ENCODE assay signal across 13 cellular contexts in genomic region chr22:40410272-40410671, GRCh38. TPM values are rescaled to one million over a fixed set of nuclear protein-coding genes. Genes with fewer than 3 reads are reported as not detected.
DNase-seq lines count a peak whose midpoint lies in the region; ATAC-seq and TF ChIP-seq lines count a peak whose summit lies in the region.
"Had no signal": no experiment of that assay in that cellular context is flagged by ENCODE, and none has a peak within 500 bp of the region (broad histone marks: within the 10 kb centered on the region; RNA-seq: fewer than 3 reads in every experiment).

No MANE protein-coding gene starts in this region.

- H2AFZ ChIP-seq in OCI-LY7 (ENCODE audit: low read length): no peak overlapping the region

- H3K79me2 ChIP-seq in OCI-LY7 (ENCODE audit: insufficient read depth, low read depth, low read length): peaks cover 3% of the 10 kb centered on the region; the same call in 1 of the 2 replicates

- H3K4me2 ChIP-seq in OCI-LY7 (ENCODE audit: low read length): no peak overlapping the region

- peaks cover 52% of the 10 kb centered on the region for H3K4me1 ChIP-seq in OCI-LY7 (ENCODE audit: insufficient read depth, low read length, poor library complexity, severe bottlenecking)

- no peak overlapping the region for H3K4me3 ChIP-seq in OCI-LY7 (ENCODE audit: low read depth, low read length, poor library complexity, severe bottlenecking)
- H3K4me3 ChIP-seq: heart right ventricle had no signal

- H3K36me3 ChIP-seq in OCI-LY7 (ENCODE audit: insufficient read depth, low read length): peaks cover 81% of the 10 kb centered on the region

- ATAC-seq in sciatic nerve: no peak
- ATAC-seq in left colon: no peak
- ATAC-seq: heart right ventricle, SK-N-SH treated with all-trans-retinoic acid at 6 μM for 48 hours had no signal

- peaks cover 20% of the 10 kb centered on the region for H3K36me3 Mint-ChIP-seq in chondrocyte (ENCODE audit: low read depth)

- intact Hi-C loops in OCI-LY7 (cut with micrococcal nuclease; ENCODE audit: unreplicated experiment): no loop called here
- intact Hi-C loops in sciatic nerve (cut with DNase I): no loop called here
- intact Hi-C loops in left colon (cut with DNase I, micrococcal nuclease): no loop called here

- TSS peak; percentile 55 for BruUV-seq in OCI-LY7 (replicated peaks; lab: Mats Ljungman, UMichigan)

- POLR2A ChIA-PET in OCI-LY7 (lab: Charles Lee): no interaction called here

- TF ChIP-seq CTCF in OCI-LY7 (conservative IDR thresholded peaks at IDR 0.05; ENCODE audit: low read length) (no peak), chondrocyte (IDR thresholded peaks at IDR 0.05) (no peak)

- H3K9me3 ChIP-seq in OCI-LY7 (ENCODE audit: low read length): no peaks in the 10 kb centered on the region
- H3K9me3 ChIP-seq: heart right ventricle had no signal

- H3K27me3 Mint-ChIP-seq in chondrocyte (ENCODE audit: low read depth): no peaks in the 10 kb centered on the region
- H3K27me3 Mint-ChIP-seq: CD8-positive, alpha-beta memory T cell; naive B cell had no signal

- H3K4me3 Mint-ChIP-seq in chondrocyte (ENCODE audit: unreplicated experiment): no peak overlapping the region
- H3K4me3 Mint-ChIP-seq: naive B cell had no signal

- no peaks in the 10 kb centered on the region for H3K9me2 ChIP-seq in OCI-LY7 (ENCODE audit: insufficient read depth, low read length)

- peak overlapping the region; percentile 32 for H3K27ac Mint-ChIP-seq in chondrocyte (ENCODE audit: unreplicated experiment)

- H3K9me3 Mint-ChIP-seq in chondrocyte (ENCODE audit: low read depth): no peaks in the 10 kb centered on the region
- H3K9me3 Mint-ChIP-seq: CD8-positive, alpha-beta memory T cell had no signal

- CTCF ChIA-PET in OCI-LY7 (lab: Charles Lee; ENCODE audit: unreplicated experiment): interaction anchor here (0.5 to 0.6 kb wide), 2 partner anchors 11 to 99 kb away, joined by 3 read pairs; no protein-coding TSS in a partner anchor

- peak overlapping the region; percentile 98 for H3K27ac ChIP-seq in OCI-LY7 (ENCODE audit: low read depth, low read length, poor library complexity, severe bottlenecking)
- H3K27ac ChIP-seq: heart right ventricle, WERI-Rb-1 had no signal

- no peaks in the 10 kb centered on the region for H4K20me1 ChIP-seq in OCI-LY7 (ENCODE audit: insufficient read depth, low read length)

- H3K4me1 Mint-ChIP-seq in chondrocyte (ENCODE audit: low read depth): peaks cover under 1% of the 10 kb centered on the region

- peak; percentile 55 for DNase-seq in ELR (ENCODE audit: low read depth)
- DNase-seq in OCI-LY7 (ENCODE audit: low spot score): no peak
- DNase-seq in chondrocyte (ENCODE audit: low spot score): no peak
- DNase-seq in sciatic nerve (ENCODE audit: low spot score): peak; percentile 53
- DNase-seq in NCI-H1436 (lab: John Stamatoyannopoulos, UW): no peak
- DNase-seq in left colon: no peak
- DNase-seq in KG1 (lab: John Stamatoyannopoulos, UW): no peak
- DNase-seq: CD8-positive, alpha-beta memory T cell; erythroblast; heart right ventricle; naive B cell; WERI-Rb-1 had no signal

RNA-seq across cellular contexts. Expression of gene SGSM3, which starts 39.9 kb away (rescaled TPM):
- 168 and 197 TPM in 2 replicates for total RNA-seq in OCI-LY7 (2014; rRNA removed; shearing (Covaris generic))
- total RNA-seq in OCI-LY7 (2022) (130 and 144 TPM in 2 replicates), chondrocyte (59.5 to 80.3 TPM (median 66.7 TPM) in 3 replicates), sciatic nerve (55.9 TPM), left colon (100 to 1,000 TPM; 121 to 142 TPM)

Comparison
In these comparisons a context has a peak if more than half of its experiments do, and no peak if none do; other contexts are left out.
1. DNase-seq: peak in ELR (single experiment) and sciatic nerve (single experiment); none in OCI-LY7 (single experiment), chondrocyte (single experiment), NCI-H1436 (single experiment), left colon (0 of 2) and KG1 (single experiment).